In genomic region chr2:236903978-236904377, GRCh38 we compare ENCODE assay signal across 28 cellular contexts.
DNase-seq lines count a peak whose midpoint lies in the region; ATAC-seq and TF ChIP-seq lines count a peak whose summit lies in the region.
"Had no signal": no experiment of that assay in that cellular context is flagged by ENCODE, and none has a peak within 500 bp of the region (broad histone marks: within the 10 kb centered on the region; RNA-seq: fewer than 3 reads in every experiment).

No MANE protein-coding gene starts in this region.

- H3K4me1 Mint-ChIP-seq in Calu3 (ENCODE audit: low read depth, unreplicated experiment): no peaks in the 10 kb centered on the region
- H3K4me1 Mint-ChIP-seq: B cell had no signal

- BruUV-seq in Calu3 (replicated peaks; lab: Mats Ljungman, UMichigan): no TSS peak

- H3K4me3 Mint-ChIP-seq in Calu3 (ENCODE audit: low read depth, unreplicated experiment): no peak overlapping the region
- H3K4me3 Mint-ChIP-seq: B cell; CD8-positive, alpha-beta T cell had no signal

- H4K20me1 ChIP-seq in GM23248 (ENCODE audit: insufficient read depth): no peaks in the 10 kb centered on the region

- in situ Hi-C loops in GM23248 (cut with MboI): no loop called here

- H3K14ac ChIP-seq in mesenchymal stem cell (ENCODE audit: low read length in 2 of 2): no peak overlapping the region

- H3K79me2 ChIP-seq in GM23248 (ENCODE audit: insufficient read depth): no peaks in the 10 kb centered on the region

- peaks cover 43% of the 10 kb centered on the region for H3K27me3 Mint-ChIP-seq in Calu3 (ENCODE audit: unreplicated experiment)

- no peak overlapping the region for H2BK5ac ChIP-seq in mesenchymal stem cell (ENCODE audit: low read depth, low read length, poor library complexity, severe bottlenecking)

- CTCF ChIA-PET in Calu3 (lab: Charles Lee): no interaction called here

- no peak for ATAC-seq in HG03432 (IDR thresholded peaks at IDR 0.05; ENCODE audit: unreplicated experiment)
- no peak for ATAC-seq in HG03159 (IDR thresholded peaks at IDR 0.05; ENCODE audit: unreplicated experiment)
- ATAC-seq: A549; CD8-positive, alpha-beta T cell; Right ventricle myocardium inferior; SK-N-SH treated with all-trans-retinoic acid at 6 μM for 48 hours had no signal

- DNase-seq in GM23248 (peak; percentile 60), esophagus muscularis mucosa (ENCODE audit: extremely low spot score) (peak; percentile 55), mesenchymal stem cell (no peak), middle frontal gyrus (ENCODE audit: extremely low spot score, low spot score) (no peak), Calu3 (no peak)
- DNase-seq: Caco-2; CD8-positive, alpha-beta T cell; DMS 273 treated with DMSO at 0.1 percent for 48 hours; DMS79; EL; GDM1; H7; KBM-7; NCI-H1105 treated with DMSO at 0.1 percent for 48 hours; NCI-H146; NCI-H2107; NCI-H526; NCI-H82; NK-92 treated with Interleukin-12 subunit alpha and Interleukin-12 subunit beta, amount 100 ng/mL, for 24 hours; PC-9; SJCRH30 had no signal

- no peaks in the 10 kb centered on the region for H3K9me3 ChIP-seq in GM23248 (ENCODE audit: low read depth)
- no peaks in the 10 kb centered on the region for H3K9me3 ChIP-seq in esophagus muscularis mucosa
- no peaks in the 10 kb centered on the region for H3K9me3 ChIP-seq in mesenchymal stem cell (ENCODE audit: control insufficient read depth, low read length)
- H3K9me3 ChIP-seq: A549, Caco-2, SJCRH30 had no signal

- H3K36me3 ChIP-seq in GM23248 (ENCODE audit: low read depth) (no peaks in the 10 kb centered on the region), esophagus muscularis mucosa (no peaks in the 10 kb centered on the region), mesenchymal stem cell (ENCODE audit: control insufficient read depth in 1 of 2, insufficient read depth in 2 of 2, low read depth in 1 of 2, low read length in 2 of 2) (no peaks in the 10 kb centered on the region)
- H3K36me3 ChIP-seq: SJCRH30 had no signal

- no peak overlapping the region for H3K27ac Mint-ChIP-seq in Calu3 (ENCODE audit: unreplicated experiment)
- H3K27ac Mint-ChIP-seq: B cell; CD8-positive, alpha-beta T cell had no signal

- H2AFZ ChIP-seq in GM23248: peak overlapping the region; percentile 37; the same call in 1 of the 2 replicates
- no peak overlapping the region for H2AFZ ChIP-seq in mesenchymal stem cell (ENCODE audit: low read depth, low read length)
- H2AFZ ChIP-seq: PC-9 had no signal

- no peak overlapping the region for H3K23ac ChIP-seq in mesenchymal stem cell (ENCODE audit: low read length in 2 of 2)

- H3F3A ChIP-seq in GM23248 (ENCODE audit: insufficient read depth): no peaks in the 10 kb centered on the region

- no peak for TF ChIP-seq EP300 in esophagus muscularis mucosa (IDR thresholded peaks at IDR 0.05)

- H2BK120ac ChIP-seq in mesenchymal stem cell (ENCODE audit: low read depth, low read length): no peak overlapping the region

- no peak for TF ChIP-seq POLR2A in esophagus muscularis mucosa (IDR thresholded peaks at IDR 0.05; ENCODE audit: low read depth)

- H4K8ac ChIP-seq in mesenchymal stem cell (ENCODE audit: low read length): no peak overlapping the region

- no peak overlapping the region for H3K18ac ChIP-seq in mesenchymal stem cell (ENCODE audit: low read depth in 1 of 2, low read length in 2 of 2)

- H3K9me2 ChIP-seq in GM23248 (ENCODE audit: insufficient read depth): no peaks in the 10 kb centered on the region

- H3K4me2 ChIP-seq in GM23248 (ENCODE audit: unreplicated experiment) (peak overlapping the region; percentile 26), mesenchymal stem cell (ENCODE audit: low read length, poor library complexity, severe bottlenecking) (no peak overlapping the region)
- H3K4me2 ChIP-seq: A549, PC-9 had no signal

- no peak overlapping the region for H2AK5ac ChIP-seq in mesenchymal stem cell (ENCODE audit: low read length, severe bottlenecking)

- no peak overlapping the region for H2BK15ac ChIP-seq in mesenchymal stem cell (ENCODE audit: low read depth, poor library complexity, severe bottlenecking)

- no peak overlapping the region for H3K27ac ChIP-seq in GM23248
- H3K27ac ChIP-seq in esophagus muscularis mucosa (replicated peaks in 1 of 4): no peak overlapping the region
- no peak overlapping the region for H3K27ac ChIP-seq in mesenchymal stem cell (ENCODE audit: low read length, poor library complexity, severe bottlenecking)
- H3K27ac ChIP-seq: A549, C4-2B, PC-9, SJCRH30 had no signal

- H3K4me1 ChIP-seq in GM23248 (ENCODE audit: insufficient read depth) (no peaks in the 10 kb centered on the region), esophagus muscularis mucosa (no peaks in the 10 kb centered on the region), mesenchymal stem cell (ENCODE audit: control insufficient read depth, insufficient read depth, low read depth, low read length) (peaks cover 2% of the 10 kb centered on the region)
- H3K4me1 ChIP-seq: A549, Caco-2 had no signal

- intact Hi-C loops in esophagus muscularis mucosa (cut with DNase I): no loop called here
- intact Hi-C loops in Calu3 (cut with micrococcal nuclease; ENCODE audit: unreplicated experiment): no loop called here

- H3K4me3 ChIP-seq in GM23248: peak overlapping the region; percentile 24
- H3K4me3 ChIP-seq in esophagus muscularis mucosa: no peak overlapping the region
- H3K4me3 ChIP-seq in mesenchymal stem cell (ENCODE audit: insufficient read depth in 1 of 2, low read depth in 1 of 2, low read length in 2 of 2): peak overlapping the region; percentile 15 to 55
- H3K4me3 ChIP-seq: A549, PC-9, SJCRH30 had no signal

- no peak overlapping the region for H3K4ac ChIP-seq in mesenchymal stem cell (ENCODE audit: low read depth in 1 of 2, low read length in 2 of 2)

- H3K27me3 ChIP-seq in GM23248 (replicated peaks; ENCODE audit: insufficient read depth) (0 out of 2 replicates have a peak, but pooled peaks cover 15% of the 10 kb centered on the region), esophagus muscularis mucosa (peaks cover 0 to 40% (median 0%) of the 10 kb centered on the region in 4 donors), mesenchymal stem cell (ENCODE audit: control insufficient read depth in 1 of 2, insufficient read depth in 1 of 2, low read length in 2 of 2) (peaks cover 16 to 21% of the 10 kb centered on the region in 2 experiments)
- H3K27me3 ChIP-seq: SJCRH30 had no signal

- H3K79me1 ChIP-seq in mesenchymal stem cell (replicated peaks; ENCODE audit: low read length, poor library complexity, severe bottlenecking): no peaks in the 10 kb centered on the region

- H3K36me3 Mint-ChIP-seq in Calu3 (ENCODE audit: insufficient read depth, unreplicated experiment): no peaks in the 10 kb centered on the region
- H3K36me3 Mint-ChIP-seq: CD8-positive, alpha-beta T cell had no signal

- H3K9ac ChIP-seq in GM23248: no peak overlapping the region
- peak overlapping the region; percentile 57 for H3K9ac ChIP-seq in mesenchymal stem cell (ENCODE audit: low read length)

- H2BK12ac ChIP-seq in mesenchymal stem cell (ENCODE audit: low read length in 2 of 2): no peak overlapping the region

- H3K9me3 Mint-ChIP-seq in Calu3 (ENCODE audit: low read depth, unreplicated experiment): no peaks in the 10 kb centered on the region
- H3K9me3 Mint-ChIP-seq: CD8-positive, alpha-beta T cell had no signal

- 13% methylated on average over 11 of the region's 11 CpGs for WGBS in GM23248 (ENCODE audit: low coverage in 1 of 2, low lambda C conversion rate in 2 of 2, missing lambda C conversion rate in 2 of 2), 2 experiments
- WGBS in esophagus muscularis mucosa: 89% methylated on average over 11 of the region's 11 CpGs
- 94% methylated on average over 11 of the region's 11 CpGs for WGBS in mesenchymal stem cell

- H4K91ac ChIP-seq in mesenchymal stem cell (ENCODE audit: low read length): no peak overlapping the region

- TF ChIP-seq CTCF in esophagus muscularis mucosa (IDR thresholded peaks at IDR 0.05) (no peak), Calu3 (IDR thresholded peaks at IDR 0.05; ENCODE audit: unreplicated experiment) (no peak)

Comparison
In these comparisons a context has a peak if more than half of its experiments do, and no peak if none do; other contexts are left out.
1. DNase-seq: peak in GM23248 (single experiment) and esophagus muscularis mucosa (single experiment); none in mesenchymal stem cell (single experiment), middle frontal gyrus (single experiment) and Calu3 (single experiment).
2. H3K4me3 ChIP-seq: peak in GM23248 (single experiment) and mesenchymal stem cell (2 of 2); none in esophagus muscularis mucosa (0 of 4).